7 cellular contexts compared by ENCODE assay signal in the genomic region with DNA sequence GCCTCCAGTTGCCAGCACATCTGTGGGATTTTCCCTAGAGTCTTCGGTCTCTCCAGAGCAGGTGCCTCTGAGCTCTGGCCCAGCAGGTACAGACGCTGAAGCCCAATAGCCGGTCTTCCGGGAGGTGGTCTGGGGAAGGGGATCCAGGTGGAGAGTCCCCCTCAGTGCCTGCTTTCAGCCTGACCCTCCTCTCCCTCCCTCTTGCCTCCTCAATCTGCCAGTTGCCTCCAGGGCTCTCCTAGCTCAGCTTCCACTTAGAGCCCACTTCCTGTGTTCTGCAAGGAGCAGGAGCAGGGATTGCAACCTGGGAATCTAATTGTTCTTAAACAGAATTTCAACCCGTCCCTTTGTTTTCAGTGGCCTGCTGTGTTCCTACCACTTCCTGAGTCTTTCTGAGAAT.
DNase-seq lines count a peak whose midpoint lies in the region; ATAC-seq and TF ChIP-seq lines count a peak whose summit lies in the region.
"Not testable (repeated sequence)": the region's sequence is repeated elsewhere in the genome, so short reads cannot be mapped to it uniquely, and the experiment has no call there.

No MANE protein-coding gene starts in this region.

- DNase-seq in DND-41; WTC11 (ENCODE audit: low spot score); activated T-helper 1 cell treated with anti-CD3 and anti-CD28 coated beads, Interleukin-12 subunit alpha, Interleukin-12 subunit beta, Interleukin-2, Interleukin-4 antibody, amounts not matched to agents 30 ng/mL and 10 ng/mL and 1 ng/mL, durations not matched to agents 14 hours and 24 hours and 36 hours (ENCODE audit: low spot score); heart right ventricle; sciatic nerve (ENCODE audit: low spot score); aorta: not testable (repeated sequence)
- DNase-seq in NCI-H69 (lab: John Stamatoyannopoulos, UW) = peak; percentile 80

- POLR2A ChIA-PET in WTC11 (lab: Charles Lee) = not testable (repeated sequence)

- H3K9ac ChIP-seq in DND-41 (ENCODE audit: low read depth, low read length) = not testable (repeated sequence)

- H3K27me3 ChIP-seq in DND-41 (ENCODE audit: insufficient read depth, low read length, poor library complexity); heart right ventricle; aorta (ENCODE audit: control insufficient read depth in 1 of 2, insufficient read depth in 2 of 2, low read length in 1 of 2): not testable (repeated sequence)

- not testable (repeated sequence) for H2AFZ ChIP-seq in DND-41 (ENCODE audit: low read depth, low read length)

- not testable (repeated sequence) for H4K20me1 ChIP-seq in DND-41 (ENCODE audit: insufficient read depth, low read length)

- H3K9me3 Mint-ChIP-seq in WTC11; activated T-helper 1 cell treated with anti-CD3 and anti-CD28 coated beads, Interleukin-12 subunit alpha, Interleukin-12 subunit beta, Interleukin-2, Interleukin-4 antibody, amounts not matched to agents 30 ng/mL and 10 ng/mL and 1 ng/mL, durations not matched to agents 14 hours and 24 hours and 36 hours: not testable (repeated sequence)

- H3K27ac Mint-ChIP-seq in WTC11 = peak overlapping the region; percentile 34; the same call in 1 of the 2 replicates
- peak overlapping the region; percentile 58 for H3K27ac Mint-ChIP-seq in activated T-helper 1 cell treated with anti-CD3 and anti-CD28 coated beads, Interleukin-12 subunit alpha, Interleukin-12 subunit beta, Interleukin-2, Interleukin-4 antibody, amounts not matched to agents 30 ng/mL and 10 ng/mL and 1 ng/mL, durations not matched to agents 14 hours and 24 hours and 36 hours

- H3K27me3 Mint-ChIP-seq in WTC11 (ENCODE audit: low read depth); activated T-helper 1 cell treated with anti-CD3 and anti-CD28 coated beads, Interleukin-12 subunit alpha, Interleukin-12 subunit beta, Interleukin-2, Interleukin-4 antibody, amounts not matched to agents 30 ng/mL and 10 ng/mL and 1 ng/mL, durations not matched to agents 14 hours and 24 hours and 36 hours (ENCODE audit: insufficient read depth): not testable (repeated sequence)

- WGBS in heart right ventricle, 2 donors = 39 to 90% methylated on average over 1 of the region's 5 CpGs
- WGBS in aorta, 2 donors = 67 to 89% methylated on average over 1 of the region's 5 CpGs

- H3K4me3 Mint-ChIP-seq in WTC11; activated T-helper 1 cell treated with anti-CD3 and anti-CD28 coated beads, Interleukin-12 subunit alpha, Interleukin-12 subunit beta, Interleukin-2, Interleukin-4 antibody, amounts not matched to agents 30 ng/mL and 10 ng/mL and 1 ng/mL, durations not matched to agents 14 hours and 24 hours and 36 hours: not testable (repeated sequence)

- not testable (repeated sequence) for H3K4me3 ChIP-seq in DND-41 (ENCODE audit: low read depth in 1 of 2, low read length in 2 of 2); heart right ventricle; aorta (ENCODE audit: low read length in 2 of 2)

- H3K27ac ChIP-seq in DND-41 (ENCODE audit: low read length); heart right ventricle; aorta (ENCODE audit: low read depth in 1 of 2, low read length in 2 of 2): not testable (repeated sequence)

- ATAC-seq in DND-41 (ENCODE audit: insufficient read depth, low read depth) (peak; percentile 49; the same call in 1 of the 3 replicates), WTC11 (peak; percentile 83), heart right ventricle (peak in 6 of 8 donors; percentile 26 to 70 (median 50)), sciatic nerve (peak; percentile 13), aorta (ENCODE audit: low FRiP score) (peak; percentile 56)

- CTCF ChIA-PET in WTC11 (lab: Charles Lee) = not testable (repeated sequence)

- not testable (repeated sequence) for H3K36me3 Mint-ChIP-seq in WTC11; activated T-helper 1 cell treated with anti-CD3 and anti-CD28 coated beads, Interleukin-12 subunit alpha, Interleukin-12 subunit beta, Interleukin-2, Interleukin-4 antibody, amounts not matched to agents 30 ng/mL and 10 ng/mL and 1 ng/mL, durations not matched to agents 14 hours and 24 hours and 36 hours (ENCODE audit: low read depth)

- H3K36me3 ChIP-seq in DND-41 (ENCODE audit: insufficient read depth, low read length); heart right ventricle; aorta (ENCODE audit: control insufficient read depth in 1 of 2, insufficient read depth in 2 of 2, low read length in 1 of 2): not testable (repeated sequence)

- H3K4me1 ChIP-seq in DND-41 (ENCODE audit: insufficient read depth, low read length); heart right ventricle; aorta (ENCODE audit: control insufficient read depth in 1 of 2, insufficient read depth in 2 of 2, low read length in 2 of 2): not testable (repeated sequence)

- H3K4me1 Mint-ChIP-seq in WTC11; activated T-helper 1 cell treated with anti-CD3 and anti-CD28 coated beads, Interleukin-12 subunit alpha, Interleukin-12 subunit beta, Interleukin-2, Interleukin-4 antibody, amounts not matched to agents 30 ng/mL and 10 ng/mL and 1 ng/mL, durations not matched to agents 14 hours and 24 hours and 36 hours (ENCODE audit: low read depth): not testable (repeated sequence)

- not testable (repeated sequence) for H3K79me2 ChIP-seq in DND-41 (ENCODE audit: insufficient read depth, low read length)

- H3K4me2 ChIP-seq in DND-41 (ENCODE audit: insufficient read depth, low read length) = not testable (repeated sequence)

- not testable (repeated sequence) for TF ChIP-seq CTCF in DND-41 (IDR thresholded peaks at IDR 0.05; ENCODE audit: borderline replicate concordance, extremely low read depth, low read length, poor library complexity, severe bottlenecking); WTC11 (IDR thresholded peaks at IDR 0.05); heart right ventricle (IDR thresholded peaks at IDR 0.05)

- intact Hi-C loops in activated T-helper 1 cell treated with anti-CD3 and anti-CD28 coated beads, Interleukin-12 subunit alpha, Interleukin-12 subunit beta, Interleukin-2, Interleukin-4 antibody, amounts not matched to agents 30 ng/mL and 10 ng/mL and 1 ng/mL, durations not matched to agents 14 hours and 24 hours and 36 hours (cut with micrococcal nuclease); sciatic nerve (cut with DNase I); aorta (cut with DNase I): not testable (repeated sequence)
- intact Hi-C loops in heart right ventricle (cut with DNase I) = loop anchor here in 1 of 10 donors (10.0 kb wide), 1 partner anchor 175 kb away; a partner anchor contains a TSS

- not testable (repeated sequence) for H3K9me3 ChIP-seq in DND-41 (ENCODE audit: insufficient read depth, low read length, severe bottlenecking); heart right ventricle; aorta (ENCODE audit: control insufficient read depth, low read length)

Comparison
In these comparisons a context has a peak if more than half of its experiments do, and no peak if none do; other contexts are left out.
1. ATAC-seq: peak in every context shown above with its lines; median percentile 83 in WTC11; 56 in aorta; 50 in heart right ventricle; 49 in DND-41; 13 in sciatic nerve.